In genomic region chr10:107169516-107169915, GRCh38 we compare ENCODE assay signal across 16 cellular contexts. TPM values are rescaled to one million over a fixed set of nuclear protein-coding genes. Genes with fewer than 3 reads are reported as not detected.
A peak's percentile ranks its signal among the peaks of the same experiment; 100 is the strongest.
DNase-seq lines count a peak whose midpoint lies in the region; ATAC-seq and TF ChIP-seq lines count a peak whose summit lies in the region.
"Had no signal": no experiment of that assay in that cellular context is flagged by ENCODE, and none has a peak within 500 bp of the region (broad histone marks: within the 10 kb centered on the region; RNA-seq: fewer than 3 reads in every experiment).

No MANE protein-coding gene starts in this region.

- ATAC-seq in PC-3 (no peak), GM18873 (IDR thresholded peaks at IDR 0.05; ENCODE audit: low FRiP score, unreplicated experiment) (no peak)

- H3K79me2 ChIP-seq in PC-3 (ENCODE audit: low read length) (no peaks in the 10 kb centered on the region), neural cell (replicated peaks; ENCODE audit: insufficient read depth, low read length) (peaks cover 3% of the 10 kb centered on the region)

- H3K9me3 Mint-ChIP-seq in MCF 10A (ENCODE audit: unreplicated experiment) = peaks cover 7% of the 10 kb centered on the region
- H3K9me3 Mint-ChIP-seq in activated CD4-positive, alpha-beta memory T cell treated with anti-CD3 and anti-CD28 coated beads, Interleukin-2, amount 10 ng/mL, durations not matched to agents 7 days and 5 days = no peaks in the 10 kb centered on the region

- peak; percentile 73 for TF ChIP-seq RAD21 in neural cell (conservative IDR thresholded peaks at IDR 0.05)

- H3K4me1 ChIP-seq in breast epithelium = no peaks in the 10 kb centered on the region
- no peaks in the 10 kb centered on the region for H3K4me1 ChIP-seq in PC-3 (ENCODE audit: insufficient read depth, low read length)
- H3K4me1 ChIP-seq: Caco-2, HAP-1 had no signal

- no peaks in the 10 kb centered on the region for H4K20me1 ChIP-seq in PC-3 (ENCODE audit: low read length)
- H4K20me1 ChIP-seq in neural cell (ENCODE audit: insufficient read depth) = no peaks in the 10 kb centered on the region

- H3K9me3 ChIP-seq in breast epithelium (no peaks in the 10 kb centered on the region), PC-3 (ENCODE audit: low read length) (no peaks in the 10 kb centered on the region), neural cell (ENCODE audit: low read length) (no peaks in the 10 kb centered on the region)
- H3K9me3 ChIP-seq: Caco-2, HAP-1 had no signal

- H3K9ac ChIP-seq in PC-3 (ENCODE audit: low read length) (no peak overlapping the region), neural cell (ENCODE audit: low read length) (no peak overlapping the region)

- no peaks in the 10 kb centered on the region for H3K36me3 ChIP-seq in breast epithelium
- no peaks in the 10 kb centered on the region for H3K36me3 ChIP-seq in PC-3 (ENCODE audit: low read depth, low read length)
- H3K36me3 ChIP-seq in neural cell (ENCODE audit: insufficient read depth, low read length) = no peaks in the 10 kb centered on the region
- H3K36me3 ChIP-seq: HAP-1 had no signal

- intact Hi-C loops in MCF 10A (cut with micrococcal nuclease) = loop anchor here (2.0 to 10.0 kb wide), 2 partner anchors 645 to 1035 kb away; no protein-coding TSS in a partner anchor
- intact Hi-C loops in breast epithelium (cut with DNase I; ENCODE audit: low total_unique reads) = no loop called here
- intact Hi-C loops in PC-3 (cut with micrococcal nuclease) = no loop called here

- BruUV-seq in MCF 10A (replicated peaks; lab: Mats Ljungman, UMichigan) (no TSS peak), PC-3 (replicated peaks; lab: Mats Ljungman, UMichigan) (no TSS peak)

- H3K9me2 ChIP-seq in PC-3 (replicated peaks; ENCODE audit: low read length) (no peaks in the 10 kb centered on the region), neural cell (ENCODE audit: insufficient read depth, low read length) (no peaks in the 10 kb centered on the region)

- no peak overlapping the region for H3K4me2 ChIP-seq in PC-3 (ENCODE audit: low read length)
- no peak overlapping the region for H3K4me2 ChIP-seq in neural cell (ENCODE audit: low read length)

- H3K27me3 ChIP-seq in breast epithelium (peaks cover 0 to 21% of the 10 kb centered on the region in 2 donors), PC-3 (ENCODE audit: low read length) (peaks cover 32% of the 10 kb centered on the region), neural cell (ENCODE audit: insufficient read depth, low read depth, low read length) (no peaks in the 10 kb centered on the region)

- TF ChIP-seq EP300 in neural cell (conservative IDR thresholded peaks at IDR 0.05; ENCODE audit: poor library complexity, severe bottlenecking) = no peak

- H3K36me3 Mint-ChIP-seq in MCF 10A (ENCODE audit: insufficient read depth, unreplicated experiment) = no peaks in the 10 kb centered on the region
- H3K36me3 Mint-ChIP-seq in activated CD4-positive, alpha-beta memory T cell treated with anti-CD3 and anti-CD28 coated beads, Interleukin-2, amount 10 ng/mL, durations not matched to agents 7 days and 5 days (ENCODE audit: low read depth) = no peaks in the 10 kb centered on the region
- H3K36me3 Mint-ChIP-seq: IgD-negative memory B cell had no signal

- TF ChIP-seq CTCF in MCF 10A (IDR thresholded peaks at IDR 0.05; ENCODE audit: unreplicated experiment) (peak; percentile 14), breast epithelium (IDR thresholded peaks at IDR 0.05) (no peak), PC-3 (conservative IDR thresholded peaks at IDR 0.05; ENCODE audit: low read depth, low read length) (peak; percentile 23; the same call in 1 of the 2 replicates), neural cell (IDR thresholded peaks at IDR 0.05; ENCODE audit: poor library complexity, severe bottlenecking) (peak; percentile 63)

- no peaks in the 10 kb centered on the region for H3K4me1 Mint-ChIP-seq in MCF 10A (ENCODE audit: insufficient read depth, unreplicated experiment)
- no peaks in the 10 kb centered on the region for H3K4me1 Mint-ChIP-seq in activated CD4-positive, alpha-beta memory T cell treated with anti-CD3 and anti-CD28 coated beads, Interleukin-2, amount 10 ng/mL, durations not matched to agents 7 days and 5 days
- H3K4me1 Mint-ChIP-seq: CD8-positive, alpha-beta memory T cell had no signal

- no peak for TF ChIP-seq POLR2A in breast epithelium (IDR thresholded peaks at IDR 0.05)

- H3K27me3 Mint-ChIP-seq in MCF 10A (ENCODE audit: insufficient read depth, unreplicated experiment) = no peaks in the 10 kb centered on the region
- peaks cover 6% of the 10 kb centered on the region for H3K27me3 Mint-ChIP-seq in activated CD4-positive, alpha-beta memory T cell treated with anti-CD3 and anti-CD28 coated beads, Interleukin-2, amount 10 ng/mL, durations not matched to agents 7 days and 5 days

- no peak overlapping the region for H3K27ac ChIP-seq in breast epithelium
- no peak overlapping the region for H3K27ac ChIP-seq in PC-3 (ENCODE audit: low read length)
- H3K27ac ChIP-seq in neural cell (ENCODE audit: low read length) = no peak overlapping the region

- no peak overlapping the region for H3K27ac Mint-ChIP-seq in MCF 10A (ENCODE audit: low read depth, unreplicated experiment)
- no peak overlapping the region for H3K27ac Mint-ChIP-seq in activated CD4-positive, alpha-beta memory T cell treated with anti-CD3 and anti-CD28 coated beads, Interleukin-2, amount 10 ng/mL, durations not matched to agents 7 days and 5 days
- H3K27ac Mint-ChIP-seq: CD8-positive, alpha-beta memory T cell; IgD-negative memory B cell had no signal

- POLR2A ChIA-PET in MCF 10A (lab: Yijun Ruan, JAX) (no interaction called here), PC-3 (lab: Charles Lee; ENCODE audit: unreplicated experiment) (no interaction called here)
- POLR2A ChIA-PET in activated CD4-positive, alpha-beta memory T cell treated with anti-CD3 and anti-CD28 coated beads, Interleukin-2, amount 10 ng/mL, durations not matched to agents 7 days and 5 days (lab: Charles Lee) = no interaction called here

- H3K4me3 Mint-ChIP-seq in MCF 10A (ENCODE audit: unreplicated experiment) = no peak overlapping the region
- no peak overlapping the region for H3K4me3 Mint-ChIP-seq in activated CD4-positive, alpha-beta memory T cell treated with anti-CD3 and anti-CD28 coated beads, Interleukin-2, amount 10 ng/mL, durations not matched to agents 7 days and 5 days
- H3K4me3 Mint-ChIP-seq: CD8-positive, alpha-beta memory T cell; IgD-negative memory B cell had no signal

- H2AFZ ChIP-seq in PC-3 (ENCODE audit: low read length) = no peak overlapping the region
- H2AFZ ChIP-seq in neural cell (ENCODE audit: low read depth, low read length) = no peak overlapping the region

- no peak overlapping the region for H3K4me3 ChIP-seq in breast epithelium
- H3K4me3 ChIP-seq in PC-3 (ENCODE audit: low read length) = no peak overlapping the region
- no peak overlapping the region for H3K4me3 ChIP-seq in neural cell (ENCODE audit: low read length)
- H3K4me3 ChIP-seq: HAP-1 had no signal

- CTCF ChIA-PET in MCF 10A (lab: Yijun Ruan, JAX) (interaction anchor here (0.6 kb wide), 1 partner anchor 1121 kb away, joined by 3 read pairs; no protein-coding TSS in a partner anchor), PC-3 (lab: Charles Lee) (no interaction called here)
- CTCF ChIA-PET in activated CD4-positive, alpha-beta memory T cell treated with anti-CD3 and anti-CD28 coated beads, Interleukin-2, amount 10 ng/mL, durations not matched to agents 7 days and 5 days (lab: Charles Lee) = no interaction called here

- H3F3A ChIP-seq in PC-3 (ENCODE audit: low read length, unreplicated experiment) (no peaks in the 10 kb centered on the region), neural cell (ENCODE audit: insufficient read depth, low read length, poor library complexity, severe bottlenecking) (no peaks in the 10 kb centered on the region)

- DNase-seq in MCF 10A (ENCODE audit: unreplicated experiment) (no peak), breast epithelium (ENCODE audit: low spot score in 2 of 2) (no peak), PC-3 (peak; percentile 2), mesenteric fat pad (ENCODE audit: low spot score) (no peak), NCI-H446 (lab: John Stamatoyannopoulos, UW) (no peak)
- DNase-seq in activated CD4-positive, alpha-beta memory T cell treated with anti-CD3 and anti-CD28 coated beads, Interleukin-2, amount 10 ng/mL, durations not matched to agents 7 days and 5 days = no peak
- DNase-seq: Caco-2; CD8-positive, alpha-beta memory T cell; DMS79 treated with DMSO at 0.1 percent for 48 hours; EL; GDM1; GOT3 had no signal

TF ChIP-seq in neural cell, 6 proteins besides CTCF, POLR2A, EP300 and RAD21:
- TF ChIP-seq EZH2 (IDR thresholded peaks at IDR 0.05; ENCODE audit: borderline replicate concordance, insufficient read depth, low read length, poor library complexity, severe bottlenecking) = no peak
- TF ChIP-seq SMC3 (conservative IDR thresholded peaks at IDR 0.05; ENCODE audit: poor library complexity) = peak; percentile 73

RNA-seq across cellular contexts. Expression of gene SORCS1, which starts 5.0 kb away (rescaled TPM):
- 0.54 TPM in 1 of 2 replicates, not detected in the other for total RNA-seq in MCF 10A (2022)
- 1 to 10 TPM in 2 of 3 donors, under 1 TPM in 1; 0.73 to 3.3 (median 2.9) TPM for total RNA-seq in breast epithelium
- total RNA-seq in PC-3 (2014; rRNA removed) = 0.11 TPM in 1 of 2 replicates, not detected in the other
- 27.0 and 30.2 TPM in 2 replicates for polyA plus RNA-seq in neural cell
- polyA minus RNA-seq in neural cell = 61.1 and 85.3 TPM in 2 replicates
- 0.16 TPM for total RNA-seq in mesenteric fat pad
- total RNA-seq in activated CD4-positive, alpha-beta memory T cell treated with anti-CD3 and anti-CD28 coated beads, Interleukin-2, amount 10 ng/mL, durations not matched to agents 7 days and 5 days = not detected
- total RNA-seq: Caco-2; CD8-positive, alpha-beta memory T cell had no signal
- polyA plus RNA-seq: CD8-positive, alpha-beta memory T cell; IgD-negative memory B cell had no signal

Comparison
In these comparisons a context has a peak if more than half of its experiments do, and no peak if none do; other contexts are left out.
1. CTCF ChIP-seq: peak in MCF 10A (single experiment), PC-3 (single experiment) and neural cell (single experiment); none in breast epithelium (0 of 3).